1 cellular context compared by ENCODE assay signal in genomic region chr6:98579089-98579488, GRCh38.
TF ChIP-seq lines count a peak whose summit lies in the region.

No MANE protein-coding gene starts in this region.

TF ChIP-seq in IMR-90, 13 proteins besides CTCF, POLR2A, EP300 and RAD21 (continued from another document):
- TF ChIP-seq FOS (IDR thresholded peaks at IDR 0.05; ENCODE audit: low read depth, low read length) (no peak), NFE2L2 (IDR thresholded peaks at IDR 0.05; ENCODE audit: low read depth, low read length) (no peak), MAFK (IDR thresholded peaks at IDR 0.05; ENCODE audit: low read depth, low read length) (no peak), BHLHE40 (IDR thresholded peaks at IDR 0.05; ENCODE audit: low read depth, low read length) (no peak), CEBPB (IDR thresholded peaks at IDR 0.05; ENCODE audit: low read depth, low read length) (no peak), MXI1 (IDR thresholded peaks at IDR 0.05; ENCODE audit: borderline replicate concordance, low read depth, low read length) (no peak), SMC3 (IDR thresholded peaks at IDR 0.05; ENCODE audit: low read depth, low read length) (no peak), CHD1 (IDR thresholded peaks at IDR 0.05; ENCODE audit: low read depth, low read length) (no peak), RFX5 (IDR thresholded peaks at IDR 0.05; ENCODE audit: low read depth, low read length) (no peak), RCOR1 (IDR thresholded peaks at IDR 0.05; ENCODE audit: insufficient replicate concordance, low read length) (no peak)
- TF ChIP-seq, protein P1, sequence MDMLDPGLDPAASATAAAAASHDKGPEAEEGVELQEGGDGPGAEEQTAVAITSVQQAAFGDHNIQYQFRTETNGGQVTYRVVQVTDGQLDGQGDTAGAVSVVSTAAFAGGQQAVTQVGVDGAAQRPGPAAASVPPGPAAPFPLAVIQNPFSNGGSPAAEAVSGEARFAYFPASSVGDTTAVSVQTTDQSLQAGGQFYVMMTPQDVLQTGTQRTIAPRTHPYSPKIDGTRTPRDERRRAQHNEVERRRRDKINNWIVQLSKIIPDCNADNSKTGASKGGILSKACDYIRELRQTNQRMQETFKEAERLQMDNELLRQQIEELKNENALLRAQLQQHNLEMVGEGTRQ (IDR thresholded peaks at IDR 0.05; ENCODE audit: low read depth, low read length) = no peak
